ENCODE assay signal across 34 cellular contexts in the genomic region with DNA sequence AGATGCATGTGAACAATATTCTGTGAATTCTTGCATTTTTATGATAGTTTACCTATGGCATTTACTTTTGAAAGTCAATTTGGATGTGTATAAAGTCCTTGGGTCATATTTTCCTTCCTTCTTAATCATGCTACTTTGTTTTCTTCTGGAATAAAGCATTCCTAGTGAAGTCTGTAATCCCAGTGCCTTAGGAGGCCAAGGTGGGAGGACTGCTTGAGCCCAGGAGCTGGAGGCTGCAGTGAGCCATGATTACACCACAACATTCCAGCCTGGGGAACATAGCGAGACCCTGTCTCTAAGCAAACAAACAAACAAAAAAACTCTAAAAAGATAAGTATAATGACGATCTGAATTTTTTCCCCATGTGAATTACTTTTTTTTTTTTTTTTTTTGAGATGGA.
"Had no signal": no experiment of that assay in that cellular context is flagged by ENCODE, and none has a peak within 500 bp of the region (broad histone marks: within the 10 kb centered on the region; RNA-seq: fewer than 3 reads in every experiment).

No MANE protein-coding gene starts in this region.

- DNase-seq: Karpas-422, Kasumi-1, MG63, MM.1S, MV-4-11, NCI-H1048, NCI-H1092, NCI-H1092 treated with DMSO at 0.1 percent for 48 hours, NCI-H1105, NCI-H1105 treated with DMSO at 0.1 percent for 48 hours, NCI-H1417, NCI-H1417 treated with DMSO at 0.1 percent for 48 hours, NCI-H1436, NCI-H1436 treated with DMSO at 0.1 percent for 48 hours, NCI-H146, NCI-H1694, NCI-H1694 treated with DMSO at 0.1 percent for 48 hours, NCI-H187, NCI-H187 treated with DMSO at 0.1 percent for 48 hours, NCI-H1930, NCI-H2029, NCI-H2029 treated with DMSO at 0.1 percent for 48 hours, NCI-H2081, NCI-H2081 treated with DMSO at 0.1 percent for 48 hours, NCI-H2107, NCI-H2171, NCI-H2171 treated with DMSO at 0.1 percent for 48 hours, NCI-H2227 treated with DMSO at 0.1 percent for 48 hours, NCI-H226, NCI-H345, NCI-H446, NCI-H446 treated with DMSO at 0.1 percent for 48 hours, NCI-H510A had no signal

- H3K4me2 ChIP-seq: KMS-11 had no signal

- H3K9ac ChIP-seq: KMS-11 had no signal

- H3K36me3 ChIP-seq: MG63 had no signal

- H3K27ac ChIP-seq: KMS-11 had no signal

- H3K4me3 ChIP-seq: MG63 had no signal

- H3K27me3 ChIP-seq: MG63 had no signal

- H3K9me3 ChIP-seq: MG63 had no signal
